Comparison of ENCODE assay signal across 1 cellular context in genomic region chr3:69084668-69085542, GRCh38.
A peak's percentile ranks its signal among the peaks of the same experiment; 100 is the strongest.
TF ChIP-seq lines count a peak whose summit lies in the region.

TSS of gene ARL6IP5 (plus strand) at chr3:69084937. CDS start at chr3:69085048, 111 bp downstream.

TF ChIP-seq in K562, 482 proteins besides CTCF, POLR2A, EP300 and RAD21 (continued from another document and continues in another):
- TF ChIP-seq ZNF398 (CRISPR knock-in tag; IDR thresholded peaks at IDR 0.05) (no peak), TAF9B (IDR thresholded peaks at IDR 0.05; ENCODE audit: partially characterized antibody) (peak; percentile 61), RBM15 (IDR thresholded peaks at IDR 0.05; ENCODE audit: insufficient read depth, low read length) (no peak), ZNF280A (IDR thresholded peaks at IDR 0.05; ENCODE audit: low read depth, partially characterized antibody) (no peak), IRF9 (tag; IDR thresholded peaks at IDR 0.05) (no peak), ZFP1 (CRISPR knock-in tag; IDR thresholded peaks at IDR 0.05) (no peak), SIRT6 (IDR thresholded peaks at IDR 0.05; ENCODE audit: low read depth, low read length) (no peak), STAG1 (CRISPR knock-in tag; IDR thresholded peaks at IDR 0.05; ENCODE audit: borderline replicate concordance) (no peak), NCOA4 (IDR thresholded peaks at IDR 0.05; ENCODE audit: partially characterized antibody) (no peak), JUNB (CRISPR knock-in tag; conservative IDR thresholded peaks at IDR 0.05) (no peak), ZNF12 (CRISPR knock-in tag; IDR thresholded peaks at IDR 0.05) (no peak), NFIC (IDR thresholded peaks at IDR 0.05) (peak; percentile 67), ZNF134 (CRISPR knock-in tag; conservative IDR thresholded peaks at IDR 0.05) (no peak), ZNF780A (CRISPR knock-in tag; IDR thresholded peaks at IDR 0.05) (no peak), ATF2 (CRISPR knock-in tag; IDR thresholded peaks at IDR 0.05) (no peak), BCL6 (CRISPR knock-in tag; IDR thresholded peaks at IDR 0.05) (no peak), SIX5 (IDR thresholded peaks at IDR 0.05; ENCODE audit: borderline replicate concordance in 1 of 2, insufficient read depth in 1 of 2, low read depth in 1 of 2, low read length in 2 of 2) (no peak), PKNOX1 (IDR thresholded peaks at IDR 0.05) (peak; percentile 76), ZNF766 (CRISPR knock-in tag; conservative IDR thresholded peaks at IDR 0.05) (peak; percentile 82), MYNN (IDR thresholded peaks at IDR 0.05) (0 out of 2 replicates have a peak, but pooled peaks have one; percentile 33), MYNN (CRISPR knock-in tag; IDR thresholded peaks at IDR 0.05) (no peak), CSDE1 (IDR thresholded peaks at IDR 0.05) (no peak), TRIM24 (IDR thresholded peaks at IDR 0.05) (no peak), BRD4 (IDR thresholded peaks at IDR 0.05) (no peak), KLF16 (IDR thresholded peaks at IDR 0.05) (no peak), RUNX1 (IDR thresholded peaks at IDR 0.05; ENCODE audit: low read depth) (no peak), CBFA2T2 (conservative IDR thresholded peaks at IDR 0.05) (no peak), MAX (CRISPR knock-in tag; IDR thresholded peaks at IDR 0.05) (peak; percentile 43; the same call in 1 of the 2 replicates), PREB (CRISPR knock-in tag; IDR thresholded peaks at IDR 0.05) (no peak), NR2C2 (CRISPR knock-in tag; IDR thresholded peaks at IDR 0.05) (no peak), NR2C2 (tag; IDR thresholded peaks at IDR 0.05) (no peak), ZBTB26 (CRISPR knock-in tag; IDR thresholded peaks at IDR 0.05) (no peak), PHF20 (IDR thresholded peaks at IDR 0.05; ENCODE audit: partially characterized antibody) (no peak), ZNF740 (CRISPR knock-in tag; IDR thresholded peaks at IDR 0.05) (no peak), ZNF740 (tag; IDR thresholded peaks at IDR 0.05) (no peak), FOXJ2 (tag; IDR thresholded peaks at IDR 0.05) (0 out of 2 replicates have a peak, but pooled peaks have one; percentile 18), SMAD1 (IDR thresholded peaks at IDR 0.05; ENCODE audit: low read depth, low read length, partially characterized antibody) (no peak), HDAC8 (tag; IDR thresholded peaks at IDR 0.05) (no peak), DDX20 (tag; IDR thresholded peaks at IDR 0.05; ENCODE audit: low read depth) (no peak), E2F4 (CRISPR knock-in tag; IDR thresholded peaks at IDR 0.05; ENCODE audit: low read depth) (no peak), SMAD4 (CRISPR knock-in tag; conservative IDR thresholded peaks at IDR 0.05) (peak; percentile 55; the same call in 1 of the 2 replicates), ESRRA (IDR thresholded peaks at IDR 0.05; ENCODE audit: borderline replicate concordance, low read depth) (peak; percentile 65; the same call in 1 of the 2 replicates), DLX4 (CRISPR knock-in tag; IDR thresholded peaks at IDR 0.05) (no peak), ZNF282 (CRISPR knock-in tag; IDR thresholded peaks at IDR 0.05) (no peak), BRD9 (IDR thresholded peaks at IDR 0.05; ENCODE audit: low read depth, partially characterized antibody) (no peak), ZNF354B (CRISPR knock-in tag; IDR thresholded peaks at IDR 0.05) (no peak), HMGXB4 (CRISPR knock-in tag; IDR thresholded peaks at IDR 0.05) (no peak), E2F6 (IDR thresholded peaks at IDR 0.05; ENCODE audit: borderline replicate concordance in 1 of 2, extremely low read depth in 1 of 2, insufficient read depth in 1 of 2, insufficient read length in 1 of 2, low read depth in 1 of 2, low read length in 1 of 2, poor library complexity in 1 of 2, severe bottlenecking in 1 of 2) (no peak), CBX1 (IDR thresholded peaks at IDR 0.05; ENCODE audit: low read depth) (no peak), MAZ (CRISPR knock-in tag; conservative IDR thresholded peaks at IDR 0.05 in 1 of 2, IDR thresholded peaks at IDR 0.05 in 1 of 2) (no peak; a peak in 1 of 4 replicates), TAL1 (IDR thresholded peaks at IDR 0.05) (no peak), SIN3A (IDR thresholded peaks at IDR 0.05; ENCODE audit: borderline replicate concordance in 2 of 2, control insufficient read depth in 1 of 2, low read depth in 2 of 2, low read length in 2 of 2) (peak; percentile 75 to 92; a peak in 3 of 4 replicates), FOXK2 (conservative IDR thresholded peaks at IDR 0.05 in 1 of 2, IDR thresholded peaks at IDR 0.05 in 1 of 2; ENCODE audit: low read depth in 2 of 2) (peak in 1 of 2 experiments; percentile 63; a peak in 1 of 4 replicates), TAF1 (IDR thresholded peaks at IDR 0.05; ENCODE audit: control insufficient read depth, extremely low read depth, insufficient read depth, low read length, severe bottlenecking) (peak; percentile 33), ZNF75A (CRISPR knock-in tag; IDR thresholded peaks at IDR 0.05) (no peak)
